6 cellular contexts compared by ENCODE assay signal in genomic region chr12:55816876-55817351, GRCh38. TPM values are rescaled to one million over a fixed set of nuclear protein-coding genes. Genes with fewer than 3 reads are reported as not detected.
DNase-seq lines count a peak whose midpoint lies in the region; ATAC-seq and TF ChIP-seq lines count a peak whose summit lies in the region.

No MANE protein-coding gene starts in this region.

- H3K36me3 ChIP-seq in CD8-positive, alpha-beta T cell (ENCODE audit: insufficient read depth, low read length) = peaks cover 20% of the 10 kb centered on the region
- H3K36me3 ChIP-seq in SK-N-SH (replicated peaks in 1 of 2; ENCODE audit: control insufficient read depth in 1 of 2, insufficient read depth in 2 of 2, low read length in 1 of 2) (peaks cover 30 to 56% of the 10 kb centered on the region in 2 experiments), liver (ENCODE audit: control insufficient read depth in 4 of 4, insufficient read depth in 3 of 4, low read depth in 1 of 4, low read length in 3 of 4) (peaks cover 7 to 21% (median 14%) of the 10 kb centered on the region in 4 donors)

- H3K9me3 ChIP-seq in CD8-positive, alpha-beta T cell (ENCODE audit: low read length) = no peaks in the 10 kb centered on the region
- H3K9me3 ChIP-seq in SK-N-SH (no peaks in the 10 kb centered on the region), liver (ENCODE audit: control insufficient read depth in 4 of 4, low read length in 3 of 4) (no peaks in the 10 kb centered on the region)

- H4K20me1 ChIP-seq in SK-N-SH (ENCODE audit: insufficient read depth) = peaks cover 41% of the 10 kb centered on the region; the same call in 1 of the 2 replicates

- peak overlapping the region; percentile 81 for H3K27ac ChIP-seq in CD8-positive, alpha-beta T cell (ENCODE audit: low read depth, low read length)
- peak overlapping the region; percentile 76 to 85 for H3K27ac ChIP-seq in SK-N-SH (ENCODE audit: low read depth in 2 of 2, low read length in 1 of 2)
- H3K27ac ChIP-seq in liver (ENCODE audit: low read depth in 1 of 2, low read length in 2 of 2) = peak overlapping the region; percentile 86 to 90

- H3K4me3 Mint-ChIP-seq in CD8-positive, alpha-beta T cell = no peak overlapping the region

- no peaks in the 10 kb centered on the region for H3K27me3 ChIP-seq in CD8-positive, alpha-beta T cell (ENCODE audit: insufficient read depth, low read length)
- H3K27me3 ChIP-seq in SK-N-SH (ENCODE audit: insufficient read depth) (no peaks in the 10 kb centered on the region), liver (ENCODE audit: control insufficient read depth in 4 of 4, insufficient read depth in 4 of 4, low read length in 3 of 4) (no peaks in the 10 kb centered on the region)

- 1% methylated on average over 14 of the region's 14 CpGs for WGBS in SK-N-SH (ENCODE audit: low lambda C conversion rate)
- 1% methylated on average over 14 of the region's 14 CpGs for WGBS in liver

- H3K36me3 Mint-ChIP-seq in CD8-positive, alpha-beta T cell = peaks cover 56% of the 10 kb centered on the region

- H3K9me3 Mint-ChIP-seq in CD8-positive, alpha-beta T cell = no peaks in the 10 kb centered on the region

- H3K9me2 ChIP-seq in SK-N-SH = no peaks in the 10 kb centered on the region

- TF ChIP-seq RAD21 in SK-N-SH (IDR thresholded peaks at IDR 0.05; ENCODE audit: low read length) (no peak), liver (IDR thresholded peaks at IDR 0.05) (peak in 1 of 2 donors; percentile 2)

- no peaks in the 10 kb centered on the region for H3K27me3 Mint-ChIP-seq in CD8-positive, alpha-beta T cell (ENCODE audit: low read depth)

- no peak for DNase-seq in CD8-positive, alpha-beta T cell
- DNase-seq in SK-N-SH (peak; percentile 44), HuH-7.5 (ENCODE audit: low spot score) (no peak), cerebellar cortex (ENCODE audit: low spot score) (no peak)
- DNase-seq in stimulated activated CD4-positive, alpha-beta T cell treated with anti-CD3 and anti-CD28 coated beads, Interleukin-1b, Interleukin-23, amount 100 ng/mL, for 48 hours = no peak

- no peak for TF ChIP-seq CTCF in CD8-positive, alpha-beta T cell (IDR thresholded peaks at IDR 0.05)
- TF ChIP-seq CTCF in SK-N-SH (IDR thresholded peaks at IDR 0.05) (no peak), liver (IDR thresholded peaks at IDR 0.05; ENCODE audit: low read depth, low read length, missing input control) (no peak)

- ATAC-seq in CD8-positive, alpha-beta T cell = no peak

- TF ChIP-seq EP300 in SK-N-SH (IDR thresholded peaks at IDR 0.05; ENCODE audit: borderline replicate concordance in 1 of 2, low read depth in 1 of 2, low read length in 1 of 2) = no peak

- H3K4me2 ChIP-seq in SK-N-SH = peak overlapping the region; percentile 89

- peaks cover 18% of the 10 kb centered on the region for H3F3A ChIP-seq in SK-N-SH (replicated peaks; ENCODE audit: insufficient read depth)

- POLR2A ChIA-PET in CD8-positive, alpha-beta T cell (lab: Charles Lee) = interaction anchor here (0.6 to 6.3 kb wide), 18 partner anchors 12 to 543 kb away, joined by 3 to 115 read pairs (median 5); partner anchors contain the start of genes BLOC1S1, DGKA, DNAJC14 and GDF11
- POLR2A ChIA-PET in SK-N-SH (lab: Yijun Ruan, JAX) = interaction anchor here (0.8 to 2.7 kb wide), 10 partner anchors 10 to 157 kb away, joined by 3 to 54 read pairs (median 8); partner anchors contain the start of genes CD63, DGKA, DNAJC14 and PYM1

- H3K79me2 ChIP-seq in SK-N-SH (ENCODE audit: insufficient read depth) = peaks cover 74% of the 10 kb centered on the region

- H3K4me3 ChIP-seq in CD8-positive, alpha-beta T cell (ENCODE audit: low read depth, low read length) = peak overlapping the region; percentile 81
- H3K4me3 ChIP-seq in SK-N-SH (ENCODE audit: low read depth in 2 of 2, low read length in 1 of 2) = peak overlapping the region; percentile 86 to 96
- peak overlapping the region; percentile 69 to 100 (median 87) for H3K4me3 ChIP-seq in liver (ENCODE audit: low read depth in 1 of 3, low read length in 3 of 3)

- H3K9ac ChIP-seq in SK-N-SH (peak overlapping the region; percentile 92), liver (ENCODE audit: low read depth in 1 of 2, low read length in 2 of 2) (peak overlapping the region; percentile 99)

- H3K4me1 Mint-ChIP-seq in CD8-positive, alpha-beta T cell (ENCODE audit: low read depth) = peaks cover 51% of the 10 kb centered on the region

- no peak overlapping the region for H3K27ac Mint-ChIP-seq in CD8-positive, alpha-beta T cell

- intact Hi-C loops in CD8-positive, alpha-beta T cell (cut with DNase I, micrococcal nuclease) = loop anchor here (1.0 to 5.0 kb wide), 11 partner anchors 12 to 405 kb away; partner anchors contain the start of genes DNAJC14 (in 1 of the 2), ESYT1 (in 1 of the 2), GDF11 (in 1 of the 2) and NABP2 (in 1 of the 2)

- H3K4me1 ChIP-seq in CD8-positive, alpha-beta T cell (ENCODE audit: insufficient read depth, low read length) = peaks cover 38% of the 10 kb centered on the region
- peaks cover 8 to 11% of the 10 kb centered on the region in 2 experiments for H3K4me1 ChIP-seq in SK-N-SH (ENCODE audit: control insufficient read depth in 1 of 2, insufficient read depth in 2 of 2, low read depth in 1 of 2, low read length in 1 of 2)
- peaks cover 0 to 25% (median 19%) of the 10 kb centered on the region in 4 donors for H3K4me1 ChIP-seq in liver (ENCODE audit: control insufficient read depth in 4 of 4, insufficient read depth in 4 of 4, low read length in 3 of 4)

- H2AFZ ChIP-seq in SK-N-SH (ENCODE audit: low read depth) = peak overlapping the region; percentile 79

- CTCF ChIA-PET in CD8-positive, alpha-beta T cell (lab: Charles Lee) = interaction anchor here (0.7 to 6.2 kb wide), 11 partner anchors 14 to 230 kb away, joined by 3 to 42 read pairs (median 7); partner anchors contain the start of genes DGKA, DNAJC14 and SUOX
- CTCF ChIA-PET in SK-N-SH (lab: Yijun Ruan, JAX) = interaction anchor here (0.8 to 15.0 kb wide), 10 partner anchors 9 to 158 kb away, joined by 3 to 105 read pairs (median 4); partner anchors contain the start of gene DNAJC14

TF ChIP-seq in SK-N-SH, 30 proteins besides CTCF, POLR2A, EP300 and RAD21 (continues in another document):
- TF ChIP-seq IRF3 (IDR thresholded peaks at IDR 0.05; ENCODE audit: low read depth, low read length) = no peak

TF ChIP-seq in liver, 16 proteins besides CTCF, POLR2A, EP300 and RAD21 (continues in another document):
- TF ChIP-seq SP1 (IDR thresholded peaks at IDR 0.05) (no peak), MAX (IDR thresholded peaks at IDR 0.05) (no peak), EGR1 (IDR thresholded peaks at IDR 0.05; ENCODE audit: low read depth in 2 of 2) (no peak), FOXA2 (IDR thresholded peaks at IDR 0.05) (no peak), NR2F2 (IDR thresholded peaks at IDR 0.05) (no peak), GABPA (IDR thresholded peaks at IDR 0.05 in 1 of 2, conservative IDR thresholded peaks at IDR 0.05 in 1 of 2) (no peak), JUND (IDR thresholded peaks at IDR 0.05) (no peak), HNF4A (conservative IDR thresholded peaks at IDR 0.05) (no peak), TAF1 (conservative IDR thresholded peaks at IDR 0.05) (no peak), FOXA1 (IDR thresholded peaks at IDR 0.05) (no peak)

RNA-seq across cellular contexts. Expression of gene SARNP, which starts 0.6 kb away (rescaled TPM):
- total RNA-seq in CD8-positive, alpha-beta T cell = 10 to 100 TPM; 48.0 to 50.3 TPM
- polyA plus RNA-seq in SK-N-SH (2012; rRNA removed) = 65.8 and 66.9 TPM in 2 replicates
- polyA plus RNA-seq in SK-N-SH (2012; cell fraction: cytosol; rRNA removed) = 92.0 and 146 TPM in 2 replicates
- 23.2 and 38.0 TPM in 2 replicates for polyA plus RNA-seq in SK-N-SH (2012; cell fraction: nucleus; rRNA removed)
- 10 to 100 TPM; 19.1 to 29.5 TPM for total RNA-seq in liver
- polyA plus RNA-seq in liver = 10 to 100 TPM; 21.7 to 34.2 TPM

RNA-seq across cellular contexts. Expression of gene ORMDL2, which starts 0.9 kb away (rescaled TPM):
- 10 to 100 TPM; 13.2 to 15.1 TPM for total RNA-seq in CD8-positive, alpha-beta T cell
- polyA plus RNA-seq in SK-N-SH (2012; rRNA removed) (35.2 and 37.3 TPM in 2 replicates), liver (10 to 100 TPM; 35.7 to 54.2 TPM)
- 33.4 and 34.1 TPM in 2 replicates for polyA plus RNA-seq in SK-N-SH (2012; cell fraction: cytosol; rRNA removed)
- 25.2 and 27.5 TPM in 2 replicates for polyA plus RNA-seq in SK-N-SH (2012; cell fraction: nucleus; rRNA removed)
- 10 to 100 TPM; 12.8 to 13.1 TPM for total RNA-seq in liver

RNA-seq across cellular contexts. Expression of gene DNAJC14, which starts 12.5 kb away (rescaled TPM):
- 10 to 100 TPM; 22.3 to 24.0 TPM for total RNA-seq in CD8-positive, alpha-beta T cell
- 11.0 and 15.4 TPM in 2 replicates for polyA plus RNA-seq in SK-N-SH (2012; rRNA removed)
- polyA plus RNA-seq in SK-N-SH (2012; cell fraction: cytosol; rRNA removed) = 15.9 and 16.6 TPM in 2 replicates
- polyA plus RNA-seq in SK-N-SH (2012; cell fraction: nucleus; rRNA removed) = 7.5 and 9.3 TPM in 2 replicates
- total RNA-seq in liver = 10 to 100 TPM; 15.4 to 22.0 TPM
- polyA plus RNA-seq in liver = 10 to 100 TPM in 1 of 2 donors, 1 to 10 TPM in 1; 4.8 to 11.9 TPM

RNA-seq across cellular contexts. Expression of gene MMP19, which starts 25.8 kb away (rescaled TPM):
- not detected for total RNA-seq in CD8-positive, alpha-beta T cell
- polyA plus RNA-seq in SK-N-SH (2012; rRNA removed) (5.7 and 6.8 TPM in 2 replicates), liver (1 to 10 TPM; 1.6 to 2.4 TPM)
- 3.1 and 3.8 TPM in 2 replicates for polyA plus RNA-seq in SK-N-SH (2012; cell fraction: cytosol; rRNA removed)
- polyA plus RNA-seq in SK-N-SH (2012; cell fraction: nucleus; rRNA removed) = 13.5 and 15.4 TPM in 2 replicates
- 1 to 10 TPM; 1.1 TPM for total RNA-seq in liver
